11 cellular contexts compared by ENCODE assay signal in the genomic region with DNA sequence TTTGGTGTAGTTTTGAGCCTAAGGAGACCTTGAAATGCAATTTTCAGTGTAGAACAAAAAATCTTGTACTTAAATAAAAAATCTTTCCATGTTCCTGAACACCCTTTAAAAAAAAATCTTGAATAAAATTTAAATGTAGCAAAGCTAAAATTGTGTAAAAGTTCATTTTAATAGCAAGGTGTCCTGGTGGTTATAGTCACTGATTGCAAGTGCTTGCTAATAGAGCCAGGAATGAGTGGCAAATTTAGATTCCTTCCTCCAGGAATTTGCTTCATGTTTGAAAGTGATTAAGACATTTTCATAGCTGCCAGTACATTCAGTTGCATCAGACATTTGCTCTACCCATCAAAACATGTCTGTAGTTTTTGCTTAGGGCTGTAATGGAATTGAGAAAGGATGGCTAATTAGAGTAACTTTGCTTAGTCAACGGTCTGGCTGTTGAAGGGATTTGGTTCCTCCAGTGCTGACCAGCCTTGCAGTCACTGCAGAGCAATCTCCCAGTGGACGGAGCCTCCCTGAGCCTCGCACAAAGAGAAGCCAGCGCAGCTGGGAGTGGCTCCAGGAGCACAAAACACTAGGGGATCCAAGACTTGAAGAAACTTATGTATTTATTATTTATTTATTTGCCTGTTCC. TPM values are rescaled to one million over a fixed set of nuclear protein-coding genes. Genes with fewer than 3 reads are reported as not detected.
A peak's percentile ranks its signal among the peaks of the same experiment; 100 is the strongest.
DNase-seq lines count a peak whose midpoint lies in the region; ATAC-seq and TF ChIP-seq lines count a peak whose summit lies in the region.
"Had no signal": no experiment of that assay in that cellular context is flagged by ENCODE, and none has a peak within 500 bp of the region (broad histone marks: within the 10 kb centered on the region; RNA-seq: fewer than 3 reads in every experiment).

No MANE protein-coding gene starts in this region.

- peak; percentile 81 for DNase-seq in AG08395 (ENCODE audit: low spot score)
- peak; percentile 44 for DNase-seq in NCI-H524 treated with DMSO at 0.1 percent for 48 hours (lab: John Stamatoyannopoulos, UW)
- DNase-seq in esophagus squamous epithelium (lab: John Stamatoyannopoulos, UW) = no peak
- DNase-seq in DMS153 treated with DMSO at 0.1 percent for 48 hours (lab: John Stamatoyannopoulos, UW; ENCODE audit: unreplicated experiment) = no peak
- no peak for DNase-seq in T-helper 2 cell treated with Interferon-gamma antibody and Interleukin-4, amounts not matched to agents 5 μg/mL and 100 μg/mL, for 36 hours (ENCODE audit: low spot score)
- DNase-seq in activated naive CD8-positive, alpha-beta T cell treated with anti-CD3 and anti-CD28 coated beads, Interleukin-2, amount 50 U/mL, for 24 hours = no peak
- DNase-seq: NCI-H748 treated with DMSO at 0.1 percent for 48 hours, uterus had no signal

- no peak overlapping the region for H3K4me3 ChIP-seq in esophagus squamous epithelium
- H3K4me3 ChIP-seq: BLaER1, uterus had no signal

- no peaks in the 10 kb centered on the region for H3K27me3 ChIP-seq in esophagus squamous epithelium
- H3K27me3 ChIP-seq: BLaER1, uterus had no signal

- no peaks in the 10 kb centered on the region for H3K9me3 Mint-ChIP-seq in nephron
- H3K9me3 Mint-ChIP-seq in T-helper 2 cell treated with Interferon-gamma antibody and Interleukin-4, amounts not matched to agents 5 μg/mL and 100 μg/mL, for 36 hours = no peaks in the 10 kb centered on the region
- no peaks in the 10 kb centered on the region for H3K9me3 Mint-ChIP-seq in activated naive CD8-positive, alpha-beta T cell treated with anti-CD3 and anti-CD28 coated beads, Interleukin-2, amount 50 U/mL, for 24 hours

- no peak for TF ChIP-seq POLR2A in esophagus squamous epithelium (IDR thresholded peaks at IDR 0.05)

- H3K4me1 ChIP-seq in esophagus squamous epithelium = peaks cover 0 to 6% (median 0%) of the 10 kb centered on the region in 3 donors

- peak in 2 of 6 experiments; percentile 15 to 27 for TF ChIP-seq CTCF in esophagus squamous epithelium (IDR thresholded peaks at IDR 0.05)
- TF ChIP-seq CTCF in nephron (IDR thresholded peaks at IDR 0.05; ENCODE audit: unreplicated experiment in 3 of 3) = no peak

- 41 to 55% methylated on average over 4 of the region's 4 CpGs for WGBS in esophagus squamous epithelium, 2 donors

- peak overlapping the region in 3 of 4 donors; percentile 30 to 64 (median 61) for H3K27ac ChIP-seq in esophagus squamous epithelium
- H3K27ac ChIP-seq: BLaER1 had no signal

- peaks cover 38% of the 10 kb centered on the region for H3K4me1 Mint-ChIP-seq in nephron
- peaks cover 3% of the 10 kb centered on the region for H3K4me1 Mint-ChIP-seq in T-helper 2 cell treated with Interferon-gamma antibody and Interleukin-4, amounts not matched to agents 5 μg/mL and 100 μg/mL, for 36 hours (ENCODE audit: low read depth)
- no peaks in the 10 kb centered on the region for H3K4me1 Mint-ChIP-seq in activated naive CD8-positive, alpha-beta T cell treated with anti-CD3 and anti-CD28 coated beads, Interleukin-2, amount 50 U/mL, for 24 hours

- no peaks in the 10 kb centered on the region for H3K36me3 ChIP-seq in esophagus squamous epithelium
- H3K36me3 ChIP-seq: uterus had no signal

- intact Hi-C loops in esophagus squamous epithelium (cut with DNase I) = no loop called here

- no peaks in the 10 kb centered on the region for H3K27me3 Mint-ChIP-seq in nephron (ENCODE audit: low read depth)
- peaks cover 31% of the 10 kb centered on the region for H3K27me3 Mint-ChIP-seq in T-helper 2 cell treated with Interferon-gamma antibody and Interleukin-4, amounts not matched to agents 5 μg/mL and 100 μg/mL, for 36 hours (ENCODE audit: low read depth)
- H3K27me3 Mint-ChIP-seq in activated naive CD8-positive, alpha-beta T cell treated with anti-CD3 and anti-CD28 coated beads, Interleukin-2, amount 50 U/mL, for 24 hours = peaks cover 10% of the 10 kb centered on the region

- no peak for ATAC-seq in GM21576 (IDR thresholded peaks at IDR 0.05; ENCODE audit: unreplicated experiment)
- ATAC-seq in activated naive CD8-positive, alpha-beta T cell treated with anti-CD3 and anti-CD28 coated beads, Interleukin-2, amount 50 U/mL, for 24 hours = no peak

- H3K9me3 ChIP-seq in esophagus squamous epithelium = no peaks in the 10 kb centered on the region
- H3K9me3 ChIP-seq: BLaER1, uterus had no signal

- H3K4me3 Mint-ChIP-seq in nephron = no peak overlapping the region
- H3K4me3 Mint-ChIP-seq in T-helper 2 cell treated with Interferon-gamma antibody and Interleukin-4, amounts not matched to agents 5 μg/mL and 100 μg/mL, for 36 hours = no peak overlapping the region
- H3K4me3 Mint-ChIP-seq in activated naive CD8-positive, alpha-beta T cell treated with anti-CD3 and anti-CD28 coated beads, Interleukin-2, amount 50 U/mL, for 24 hours = no peak overlapping the region

- H3K36me3 Mint-ChIP-seq in nephron (ENCODE audit: low read depth) = no peaks in the 10 kb centered on the region
- no peaks in the 10 kb centered on the region for H3K36me3 Mint-ChIP-seq in T-helper 2 cell treated with Interferon-gamma antibody and Interleukin-4, amounts not matched to agents 5 μg/mL and 100 μg/mL, for 36 hours (ENCODE audit: low read depth)
- no peaks in the 10 kb centered on the region for H3K36me3 Mint-ChIP-seq in activated naive CD8-positive, alpha-beta T cell treated with anti-CD3 and anti-CD28 coated beads, Interleukin-2, amount 50 U/mL, for 24 hours (ENCODE audit: low read depth)

- H3K27ac Mint-ChIP-seq in nephron = peak overlapping the region; percentile 7 to 53 (median 46)
- no peak overlapping the region for H3K27ac Mint-ChIP-seq in T-helper 2 cell treated with Interferon-gamma antibody and Interleukin-4, amounts not matched to agents 5 μg/mL and 100 μg/mL, for 36 hours
- H3K27ac Mint-ChIP-seq in activated naive CD8-positive, alpha-beta T cell treated with anti-CD3 and anti-CD28 coated beads, Interleukin-2, amount 50 U/mL, for 24 hours = no peak overlapping the region

RNA-seq across cellular contexts. Expression of a gene that starts 36.5 kb away (rescaled TPM):
- 10 to 100 TPM in 2 of 4 donors, 1 to 10 TPM in 2; 1.7 to 66.6 (median 11.4) TPM for total RNA-seq in esophagus squamous epithelium

Comparison
In these comparisons a context has a peak if more than half of its experiments do, and no peak if none do; other contexts are left out.
1. DNase-seq: peak in AG08395 (single experiment) and NCI-H524 treated with DMSO at 0.1 percent for 48 hours (single experiment); none in esophagus squamous epithelium (single experiment), DMS153 treated with DMSO at 0.1 percent for 48 hours (single experiment), T-helper 2 cell treated with Interferon-gamma antibody and Interleukin-4, amounts not matched to agents 5 μg/mL and 100 μg/mL, for 36 hours (single experiment) and activated naive CD8-positive, alpha-beta T cell treated with anti-CD3 and anti-CD28 coated beads, Interleukin-2, amount 50 U/mL, for 24 hours (single experiment).
2. H3K27ac Mint-ChIP-seq: peak in nephron (3 of 3); none in T-helper 2 cell treated with Interferon-gamma antibody and Interleukin-4, amounts not matched to agents 5 μg/mL and 100 μg/mL, for 36 hours (single experiment) and activated naive CD8-positive, alpha-beta T cell treated with anti-CD3 and anti-CD28 coated beads, Interleukin-2, amount 50 U/mL, for 24 hours (single experiment).